ENCODE assay signal across 16 cellular contexts in genomic region chr15:62912808-62913207, GRCh38.
DNase-seq lines count a peak whose midpoint lies in the region; ATAC-seq and TF ChIP-seq lines count a peak whose summit lies in the region.
"Had no signal": no experiment of that assay in that cellular context is flagged by ENCODE, and none has a peak within 500 bp of the region (broad histone marks: within the 10 kb centered on the region; RNA-seq: fewer than 3 reads in every experiment).

No MANE protein-coding gene starts in this region.

- no peak overlapping the region for H3K14ac ChIP-seq in H9 (ENCODE audit: insufficient read depth, low read length)

- H3K4me2 ChIP-seq in H9 (ENCODE audit: insufficient read depth, insufficient read length, low read length) (no peak overlapping the region), osteoblast (ENCODE audit: insufficient read depth, low read length) (no peak overlapping the region)

- no peak overlapping the region for H3K4me3 Mint-ChIP-seq in H9
- H3K4me3 Mint-ChIP-seq in effector memory CD8-positive, alpha-beta T cell: no peak overlapping the region
- H3K4me3 Mint-ChIP-seq: activated naive CD8-positive, alpha-beta T cell treated with anti-CD3 and anti-CD28 coated beads, Interleukin-2, amount 10 ng/mL, durations not matched to agents 7 days and 5 days; T-helper 1 cell treated with Interleukin-12 subunit alpha and Interleukin-12 subunit beta and Interleukin-4 antibody, amounts not matched to agents 30 μg/mL and 1 μg/mL, for 36 hours had no signal

- H3K4me1 ChIP-seq in H9 (ENCODE audit: insufficient read depth, low read length) (peaks cover 9% of the 10 kb centered on the region; the same call in 1 of the 2 replicates), heart left ventricle (peaks cover 0 to 13% (median 6%) of the 10 kb centered on the region in 12 donors), osteoblast (ENCODE audit: insufficient read depth, low read length) (peaks cover 7% of the 10 kb centered on the region)
- H3K4me1 ChIP-seq: Peyer's patch, tibial artery had no signal

- no peak overlapping the region for H2BK12ac ChIP-seq in H9 (ENCODE audit: insufficient read length, low read depth, low read length)

- H3T11ph ChIP-seq in H9 (ENCODE audit: low read length): no peak overlapping the region

- no peak overlapping the region for H2BK120ac ChIP-seq in H9 (ENCODE audit: low read depth, low read length, poor library complexity, severe bottlenecking)

- no peak overlapping the region for H2BK20ac ChIP-seq in H9 (ENCODE audit: low read depth, low read length, poor library complexity, severe bottlenecking)

- no peak overlapping the region for H3K9ac ChIP-seq in H9 (ENCODE audit: extremely low read depth, insufficient read length, low read length)

- peak; percentile 48 for TF ChIP-seq CTCF in H9 (conservative IDR thresholded peaks at IDR 0.05)
- TF ChIP-seq CTCF in heart left ventricle (IDR thresholded peaks at IDR 0.05): no peak
- peak; percentile 23 for TF ChIP-seq CTCF in osteoblast (IDR thresholded peaks at IDR 0.05; ENCODE audit: extremely low read depth, low read depth, low read length)

- no peak overlapping the region for H3K56ac ChIP-seq in H9 (ENCODE audit: insufficient read length, low read depth, low read length)

- H3K4me1 Mint-ChIP-seq in H9: peaks cover 63 to 65% of the 10 kb centered on the region in 2 experiments
- H3K4me1 Mint-ChIP-seq in effector memory CD8-positive, alpha-beta T cell (ENCODE audit: low read depth in 2 of 2): no peaks in the 10 kb centered on the region
- H3K4me1 Mint-ChIP-seq: activated naive CD8-positive, alpha-beta T cell treated with anti-CD3 and anti-CD28 coated beads, Interleukin-2, amount 10 ng/mL, durations not matched to agents 7 days and 5 days had no signal

- H4K20me1 ChIP-seq in H9 (ENCODE audit: control insufficient read depth, insufficient read depth, insufficient read length) (no peaks in the 10 kb centered on the region), osteoblast (ENCODE audit: insufficient read depth, low read length) (no peaks in the 10 kb centered on the region)

- DNase-seq in H9 (peak; percentile 44), SK-N-DZ (ENCODE audit: low spot score) (peak; percentile 28), heart left ventricle (no peak), osteoblast (ENCODE audit: insufficient read length, low spot score, missing footprints) (peak; percentile 51), SW 1271 (lab: John Stamatoyannopoulos, UW) (no peak), UCSD-AML1 (lab: John Stamatoyannopoulos, UW; ENCODE audit: unreplicated experiment) (no peak)
- DNase-seq in effector memory CD8-positive, alpha-beta T cell: no peak
- DNase-seq in stimulated activated CD8-positive, alpha-beta memory T cell treated with anti-CD3 and anti-CD28 coated beads, Interleukin-4, amount 100 ng/mL, for 48 hours: no peak
- DNase-seq: activated naive CD8-positive, alpha-beta T cell treated with anti-CD3 and anti-CD28 coated beads, Interleukin-2, amount 10 ng/mL, durations not matched to agents 7 days and 5 days; DMS153; Kasumi-1; kidney glomerular epithelial cell; NCI-H146; Peyer's patch; tibial artery had no signal

- H3K79me2 ChIP-seq in H9 (ENCODE audit: insufficient read depth, low read length): no peaks in the 10 kb centered on the region
- H3K79me2 ChIP-seq in osteoblast (ENCODE audit: insufficient read depth, low read length): no peaks in the 10 kb centered on the region

- H4K5ac ChIP-seq in H9 (ENCODE audit: insufficient read length, low read depth, low read length): no peak overlapping the region

- H3K9me3 ChIP-seq in H9 (ENCODE audit: control insufficient read depth, low read depth, low read length): no peaks in the 10 kb centered on the region
- peaks cover 0 to 9% (median 0%) of the 10 kb centered on the region in 12 donors for H3K9me3 ChIP-seq in heart left ventricle
- H3K9me3 ChIP-seq in osteoblast (ENCODE audit: low read depth, low read length): no peaks in the 10 kb centered on the region
- H3K9me3 ChIP-seq: Peyer's patch, tibial artery had no signal

- no peaks in the 10 kb centered on the region for H3K36me3 ChIP-seq in heart left ventricle
- no peaks in the 10 kb centered on the region for H3K36me3 ChIP-seq in osteoblast (ENCODE audit: insufficient read depth, low read length)
- H3K36me3 ChIP-seq: Peyer's patch, tibial artery had no signal

- no peak overlapping the region for H3K4ac ChIP-seq in H9 (ENCODE audit: low read depth, low read length)

- WGBS in H9 (ENCODE audit: extremely low coverage, insufficient read length, low lambda C conversion rate): no CpG with 5 or more reads among the region's 5 CpGs
- WGBS in heart left ventricle, 4 donors: 33 to 49% (median 42%) methylated on average over 5 of the region's 5 CpGs

- no peaks in the 10 kb centered on the region for H3K79me1 ChIP-seq in H9 (ENCODE audit: insufficient read depth, low read depth, low read length, poor library complexity, severe bottlenecking)

- no peak overlapping the region for H4K8ac ChIP-seq in H9 (replicated peaks; ENCODE audit: insufficient read length, low read depth, low read length)

- H2BK15ac ChIP-seq in H9 (ENCODE audit: low read depth, low read length): no peak overlapping the region

- TF ChIP-seq POLR2A in heart left ventricle (IDR thresholded peaks at IDR 0.05): no peak

- H3K9me3 Mint-ChIP-seq in H9: no peaks in the 10 kb centered on the region; a peak in 1 of 5 replicates
- no peaks in the 10 kb centered on the region for H3K9me3 Mint-ChIP-seq in effector memory CD8-positive, alpha-beta T cell
- H3K9me3 Mint-ChIP-seq: activated naive CD8-positive, alpha-beta T cell treated with anti-CD3 and anti-CD28 coated beads, Interleukin-2, amount 10 ng/mL, durations not matched to agents 7 days and 5 days; T-helper 1 cell treated with Interleukin-12 subunit alpha and Interleukin-12 subunit beta and Interleukin-4 antibody, amounts not matched to agents 30 μg/mL and 1 μg/mL, for 36 hours had no signal

- H3K27me3 Mint-ChIP-seq in H9 (ENCODE audit: low read depth): no peaks in the 10 kb centered on the region
- peaks cover 45 to 76% of the 10 kb centered on the region in 2 donors for H3K27me3 Mint-ChIP-seq in effector memory CD8-positive, alpha-beta T cell

- H3K36me3 Mint-ChIP-seq in H9 (ENCODE audit: insufficient read depth in 1 of 3, low read depth in 3 of 3): peaks cover 0 to 3% (median 2%) of the 10 kb centered on the region in 3 experiments; a peak in 2 of 7 replicates
- H3K36me3 Mint-ChIP-seq in effector memory CD8-positive, alpha-beta T cell (ENCODE audit: insufficient read depth): no peaks in the 10 kb centered on the region
- H3K36me3 Mint-ChIP-seq: activated naive CD8-positive, alpha-beta T cell treated with anti-CD3 and anti-CD28 coated beads, Interleukin-2, amount 10 ng/mL, durations not matched to agents 7 days and 5 days had no signal

- no peak overlapping the region for H2AK5ac ChIP-seq in H9 (ENCODE audit: insufficient read length, low read length)

- H3K27ac ChIP-seq in H9 (ENCODE audit: insufficient read length, low read depth, low read length) (no peak overlapping the region), heart left ventricle (peak overlapping the region in 1 of 12 donors; percentile 26), osteoblast (ENCODE audit: low read depth, low read length) (no peak overlapping the region)
- H3K27ac ChIP-seq: Peyer's patch, tibial artery had no signal

- H3K4me3 ChIP-seq in heart left ventricle: no peak overlapping the region
- H3K4me3 ChIP-seq in osteoblast (ENCODE audit: insufficient read depth, low read length): no peak overlapping the region
- H3K4me3 ChIP-seq: Peyer's patch, tibial artery had no signal

- intact Hi-C loops in heart left ventricle (cut with DNase I): loop anchor here in 1 of 10 donors (10.0 kb wide), 1 partner anchor 72 kb away; no protein-coding TSS in a partner anchor

- peak overlapping the region in 2 of 3 experiments; percentile 38 to 59; a peak in 2 of 7 replicates for H3K27ac Mint-ChIP-seq in H9
- H3K27ac Mint-ChIP-seq in effector memory CD8-positive, alpha-beta T cell: no peak overlapping the region
- H3K27ac Mint-ChIP-seq: activated naive CD8-positive, alpha-beta T cell treated with anti-CD3 and anti-CD28 coated beads, Interleukin-2, amount 10 ng/mL, durations not matched to agents 7 days and 5 days; T-helper 1 cell treated with Interleukin-12 subunit alpha and Interleukin-12 subunit beta and Interleukin-4 antibody, amounts not matched to agents 30 μg/mL and 1 μg/mL, for 36 hours had no signal

- H3K23ac ChIP-seq in H9 (ENCODE audit: insufficient read length, low read depth, low read length): no peak overlapping the region

- no peaks in the 10 kb centered on the region for H3K23me2 ChIP-seq in H9 (ENCODE audit: insufficient read length, low read depth, low read length, poor library complexity, severe bottlenecking)

- H2BK5ac ChIP-seq in H9 (ENCODE audit: insufficient read length, low read length): no peak overlapping the region

- H3K18ac ChIP-seq in H9 (ENCODE audit: insufficient read length, low read depth, low read length): no peak overlapping the region

- no peak overlapping the region for H4K91ac ChIP-seq in H9 (ENCODE audit: insufficient read length, low read depth, low read length)

- peak in 3 of 4 donors; percentile 16 to 55 (median 52) for ATAC-seq in heart left ventricle
- no peak for ATAC-seq in effector memory CD8-positive, alpha-beta T cell (replicated peaks)

- H2AFZ ChIP-seq in H9 (ENCODE audit: low read length) (no peak overlapping the region), osteoblast (ENCODE audit: low read length) (no peak overlapping the region)

- H3K27me3 ChIP-seq in H9 (ENCODE audit: insufficient read depth, low read length): no peaks in the 10 kb centered on the region
- H3K27me3 ChIP-seq in heart left ventricle: no peaks in the 10 kb centered on the region
- H3K27me3 ChIP-seq in osteoblast (ENCODE audit: insufficient read depth, low read length): no peaks in the 10 kb centered on the region
- H3K27me3 ChIP-seq: Peyer's patch, tibial artery had no signal

Comparison
In these comparisons a context has a peak if more than half of its experiments do, and no peak if none do; other contexts are left out.
1. DNase-seq: peak in H9 (single experiment), SK-N-DZ (single experiment) and osteoblast (single experiment); none in heart left ventricle (0 of 5), SW 1271 (0 of 2), UCSD-AML1 (single experiment), effector memory CD8-positive, alpha-beta T cell (0 of 3) and stimulated activated CD8-positive, alpha-beta memory T cell treated with anti-CD3 and anti-CD28 coated beads, Interleukin-4, amount 100 ng/mL, for 48 hours (single experiment).
2. H3K27ac Mint-ChIP-seq: peak in H9 (2 of 3); none in effector memory CD8-positive, alpha-beta T cell (0 of 2).
3. CTCF ChIP-seq: peak in H9 (single experiment) and osteoblast (single experiment); none in heart left ventricle (0 of 12).